In genomic region chr21:17783816-17784598, GRCh38 we compare ENCODE assay signal across 8 cellular contexts. TPM values are rescaled to one million over a fixed set of nuclear protein-coding genes. Genes with fewer than 3 reads are reported as not detected.
DNase-seq lines count a peak whose midpoint lies in the region; ATAC-seq and TF ChIP-seq lines count a peak whose summit lies in the region.

No MANE protein-coding gene starts in this region.

- peaks cover 36% of the 10 kb centered on the region for H3K36me3 Mint-ChIP-seq in activated CD4-positive, alpha-beta T cell treated with anti-CD3 and anti-CD28 coated beads for 36 hours (ENCODE audit: low read depth)
- peaks cover 35% of the 10 kb centered on the region for H3K36me3 Mint-ChIP-seq in mesothelial cell of epicardium

- no peaks in the 10 kb centered on the region for H3K4me1 ChIP-seq in RWPE2 (ENCODE audit: insufficient read depth, poor library complexity, severe bottlenecking)

- H3K27me3 Mint-ChIP-seq in activated CD4-positive, alpha-beta T cell treated with anti-CD3 and anti-CD28 coated beads for 36 hours = no peaks in the 10 kb centered on the region
- peaks cover 17% of the 10 kb centered on the region for H3K27me3 Mint-ChIP-seq in mesothelial cell of epicardium (ENCODE audit: low read depth)

- CTCF ChIA-PET in activated CD4-positive, alpha-beta T cell treated with anti-CD3 and anti-CD28 coated beads for 36 hours (lab: Charles Lee) = interaction anchor here (0.8 to 1.9 kb wide), 6 partner anchors 9 to 95 kb away, joined by 3 to 10 read pairs (median 4); no protein-coding TSS in a partner anchor

- no peaks in the 10 kb centered on the region for H3K27me3 ChIP-seq in RWPE2 (ENCODE audit: insufficient read depth, poor library complexity, severe bottlenecking)

- POLR2A ChIA-PET in activated CD4-positive, alpha-beta T cell treated with anti-CD3 and anti-CD28 coated beads for 36 hours (lab: Charles Lee) = interaction anchor here (0.6 to 1.4 kb wide), 3 partner anchors 34 to 789 kb away, joined by 3 to 4 read pairs (median 3); no protein-coding TSS in a partner anchor

- TF ChIP-seq CTCF in RWPE2 (IDR thresholded peaks at IDR 0.05; ENCODE audit: poor library complexity, severe bottlenecking) (no peak), mesothelial cell of epicardium (IDR thresholded peaks at IDR 0.05; ENCODE audit: unreplicated experiment) (no peak)

- H3K27ac ChIP-seq in RWPE2 (ENCODE audit: poor library complexity, severe bottlenecking) = no peak overlapping the region

- H3K27ac Mint-ChIP-seq in activated CD4-positive, alpha-beta T cell treated with anti-CD3 and anti-CD28 coated beads for 36 hours = peak overlapping the region; percentile 85
- no peak overlapping the region for H3K27ac Mint-ChIP-seq in mesothelial cell of epicardium

- peak; percentile 45 for ATAC-seq in activated CD4-positive, alpha-beta T cell treated with anti-CD3 and anti-CD28 coated beads for 36 hours
- ATAC-seq in HG02943 (IDR thresholded peaks at IDR 0.05; ENCODE audit: low read depth, unreplicated experiment) = peak; percentile 46
- 0 out of 3 replicates have a peak, but pooled peaks have one; percentile 14 for ATAC-seq in RWPE2 (ENCODE audit: low read depth)

- H3K9me3 ChIP-seq in RWPE2 (ENCODE audit: severe bottlenecking) = no peaks in the 10 kb centered on the region

- peak; percentile 45 for DNase-seq in activated CD4-positive, alpha-beta T cell treated with anti-CD3 and anti-CD28 coated beads for 36 hours
- no peak for DNase-seq in activated CD4-positive, alpha-beta T cell treated with anti-CD3 and anti-CD28 coated beads, Interleukin-2, amount 50 U/mL, for 48 hours
- DNase-seq in RWPE2 (ENCODE audit: low spot score) = no peak
- peak; percentile 56 for DNase-seq in pons (ENCODE audit: low spot score)
- no peak for DNase-seq in mesothelial cell of epicardium (ENCODE audit: low spot score in 2 of 2, unreplicated experiment in 2 of 2)
- no peak for DNase-seq in COR-L47 (lab: John Stamatoyannopoulos, UW)
- DNase-seq in NCI-H526 (lab: John Stamatoyannopoulos, UW) = no peak

- peak overlapping the region; percentile 49 for H3K4me3 Mint-ChIP-seq in activated CD4-positive, alpha-beta T cell treated with anti-CD3 and anti-CD28 coated beads for 36 hours
- no peak overlapping the region for H3K4me3 Mint-ChIP-seq in mesothelial cell of epicardium

- H3K4me1 Mint-ChIP-seq in activated CD4-positive, alpha-beta T cell treated with anti-CD3 and anti-CD28 coated beads for 36 hours = peaks cover 97% of the 10 kb centered on the region
- peaks cover 2% of the 10 kb centered on the region for H3K4me1 Mint-ChIP-seq in mesothelial cell of epicardium

- no peak overlapping the region for H3K4me3 ChIP-seq in RWPE2 (ENCODE audit: severe bottlenecking)

- 0 out of 2 replicates have a peak, but pooled peaks cover 4% of the 10 kb centered on the region for H3K36me3 ChIP-seq in RWPE2 (ENCODE audit: low read depth)

- intact Hi-C loops in activated CD4-positive, alpha-beta T cell treated with anti-CD3 and anti-CD28 coated beads for 36 hours (cut with DNase I, micrococcal nuclease) = loop anchor here (1.0 to 10.0 kb wide), 9 partner anchors 10 to 269 kb away; partner anchors contain the start of genes C21orf91 (in 2 of the 2), BTG3 (in 1 of the 2) and CXADR (in 1 of the 2)

- H3K9me3 Mint-ChIP-seq in activated CD4-positive, alpha-beta T cell treated with anti-CD3 and anti-CD28 coated beads for 36 hours (ENCODE audit: low read depth) = peaks cover 3% of the 10 kb centered on the region
- H3K9me3 Mint-ChIP-seq in mesothelial cell of epicardium = peaks cover 15% of the 10 kb centered on the region

RNA-seq across cellular contexts. Expression of gene C21orf91, which starts 35.1 kb away (rescaled TPM):
- 10 to 100 TPM; 20.8 to 22.9 TPM for total RNA-seq in activated CD4-positive, alpha-beta T cell treated with anti-CD3 and anti-CD28 coated beads for 36 hours
- total RNA-seq in mesothelial cell of epicardium = 26.7 to 28.3 TPM (median 26.7 TPM) in 3 replicates

Comparison
In these comparisons a context has a peak if more than half of its experiments do, and no peak if none do; other contexts are left out.
1. DNase-seq: peak in activated CD4-positive, alpha-beta T cell treated with anti-CD3 and anti-CD28 coated beads for 36 hours (single experiment) and pons (single experiment); none in activated CD4-positive, alpha-beta T cell treated with anti-CD3 and anti-CD28 coated beads, Interleukin-2, amount 50 U/mL, for 48 hours (0 of 2), RWPE2 (single experiment), mesothelial cell of epicardium (0 of 2), COR-L47 (single experiment) and NCI-H526 (0 of 2).
2. Peak in every context shown above with its lines, with median percentiles within 50 percentile points of each other: ATAC-seq.